1 cellular context compared by ENCODE assay signal in genomic region chr3:197364410-197365071, GRCh38.
TF ChIP-seq lines count a peak whose summit lies in the region.

No MANE protein-coding gene starts in this region.

TF ChIP-seq in GM23338, 12 proteins besides CTCF, POLR2A, EP300 and RAD21 (continued from another document):
- TF ChIP-seq, protein P1, sequence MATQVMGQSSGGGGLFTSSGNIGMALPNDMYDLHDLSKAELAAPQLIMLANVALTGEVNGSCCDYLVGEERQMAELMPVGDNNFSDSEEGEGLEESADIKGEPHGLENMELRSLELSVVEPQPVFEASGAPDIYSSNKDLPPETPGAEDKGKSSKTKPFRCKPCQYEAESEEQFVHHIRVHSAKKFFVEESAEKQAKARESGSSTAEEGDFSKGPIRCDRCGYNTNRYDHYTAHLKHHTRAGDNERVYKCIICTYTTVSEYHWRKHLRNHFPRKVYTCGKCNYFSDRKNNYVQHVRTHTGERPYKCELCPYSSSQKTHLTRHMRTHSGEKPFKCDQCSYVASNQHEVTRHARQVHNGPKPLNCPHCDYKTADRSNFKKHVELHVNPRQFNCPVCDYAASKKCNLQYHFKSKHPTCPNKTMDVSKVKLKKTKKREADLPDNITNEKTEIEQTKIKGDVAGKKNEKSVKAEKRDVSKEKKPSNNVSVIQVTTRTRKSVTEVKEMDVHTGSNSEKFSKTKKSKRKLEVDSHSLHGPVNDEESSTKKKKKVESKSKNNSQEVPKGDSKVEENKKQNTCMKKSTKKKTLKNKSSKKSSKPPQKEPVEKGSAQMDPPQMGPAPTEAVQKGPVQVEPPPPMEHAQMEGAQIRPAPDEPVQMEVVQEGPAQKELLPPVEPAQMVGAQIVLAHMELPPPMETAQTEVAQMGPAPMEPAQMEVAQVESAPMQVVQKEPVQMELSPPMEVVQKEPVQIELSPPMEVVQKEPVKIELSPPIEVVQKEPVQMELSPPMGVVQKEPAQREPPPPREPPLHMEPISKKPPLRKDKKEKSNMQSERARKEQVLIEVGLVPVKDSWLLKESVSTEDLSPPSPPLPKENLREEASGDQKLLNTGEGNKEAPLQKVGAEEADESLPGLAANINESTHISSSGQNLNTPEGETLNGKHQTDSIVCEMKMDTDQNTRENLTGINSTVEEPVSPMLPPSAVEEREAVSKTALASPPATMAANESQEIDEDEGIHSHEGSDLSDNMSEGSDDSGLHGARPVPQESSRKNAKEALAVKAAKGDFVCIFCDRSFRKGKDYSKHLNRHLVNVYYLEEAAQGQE (IDR thresholded peaks at IDR 0.05; ENCODE audit: unreplicated experiment), result no peak
